ENCODE assay signal across 10 cellular contexts in the genomic region with DNA sequence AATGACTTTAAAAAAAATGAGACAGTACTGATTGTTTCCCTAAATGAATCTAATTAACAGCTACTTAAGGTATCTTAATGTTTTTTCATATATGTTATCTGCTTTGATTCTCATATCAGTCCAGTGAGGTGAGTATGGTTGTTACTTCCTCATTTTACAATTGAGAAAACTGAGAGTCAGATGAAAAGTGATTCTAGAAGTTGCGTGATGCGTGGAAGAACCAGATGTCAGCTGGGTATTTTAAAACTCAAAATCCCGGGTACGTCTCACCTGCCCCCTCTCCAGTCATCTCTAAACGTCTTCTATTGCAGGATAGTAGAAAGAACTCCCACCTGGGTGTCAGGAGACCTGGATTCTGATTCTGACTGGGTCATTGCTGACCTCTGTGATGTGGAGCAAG.
A peak's percentile ranks its signal among the peaks of the same experiment; 100 is the strongest.
DNase-seq lines count a peak whose midpoint lies in the region; ATAC-seq and TF ChIP-seq lines count a peak whose summit lies in the region.
"Had no signal": no experiment of that assay in that cellular context is flagged by ENCODE, and none has a peak within 500 bp of the region (broad histone marks: within the 10 kb centered on the region; RNA-seq: fewer than 3 reads in every experiment).

No MANE protein-coding gene starts in this region.

- peaks cover 0 to 36% (median 22%) of the 10 kb centered on the region in 11 experiments; a peak in 14 of 22 replicates for H3K36me3 ChIP-seq in BLaER1 treated with 17β-estradiol and CSF1 and Interleukin-3, amounts not matched to agents 10 nM and 100 nM
- no peaks in the 10 kb centered on the region for H3K36me3 ChIP-seq in A673 (ENCODE audit: insufficient read depth, low read length, poor library complexity, severe bottlenecking)
- H3K36me3 ChIP-seq: ovary had no signal

- peaks cover 31 to 61% (median 47%) of the 10 kb centered on the region in 10 experiments for H3K4me1 ChIP-seq in BLaER1 treated with 17β-estradiol and CSF1 and Interleukin-3, amounts not matched to agents 10 nM and 100 nM
- H3K4me1 ChIP-seq in A673 (ENCODE audit: insufficient read depth, low read length, poor library complexity, severe bottlenecking), result peaks cover 21% of the 10 kb centered on the region

- no peaks in the 10 kb centered on the region for H4K20me1 ChIP-seq in BLaER1 treated with 17β-estradiol and CSF1 and Interleukin-3, amounts not matched to agents 10 nM and 100 nM

- TF ChIP-seq CTCF in A673 (conservative IDR thresholded peaks at IDR 0.05; ENCODE audit: low read depth, low read length), result no peak

- CTCF ChIA-PET in A673 (lab: Charles Lee), result no interaction called here

- ATAC-seq in HG02763 (IDR thresholded peaks at IDR 0.05; ENCODE audit: unreplicated experiment) (peak; percentile 82), HG03575 (IDR thresholded peaks at IDR 0.05; ENCODE audit: extremely low read depth, insufficient number of reproducible peaks, low FRiP score, unreplicated experiment) (peak; percentile 91)

- H3K4me3 ChIP-seq in BLaER1 treated with 17β-estradiol and CSF1 and Interleukin-3, amounts not matched to agents 10 nM and 100 nM, result peak overlapping the region in 4 of 10 experiments; percentile 59 to 70 (median 64); a peak in 4 of 20 replicates
- H3K4me3 ChIP-seq in A673 (ENCODE audit: low read depth, low read length, poor library complexity, severe bottlenecking), result no peak overlapping the region
- H3K4me3 ChIP-seq: ovary had no signal

- no TSS peak for BruUV-seq in A673 (replicated peaks; lab: Mats Ljungman, UMichigan)

- peak overlapping the region; percentile 1 to 91 (median 80); a peak in 21 of 22 replicates for H3K4me2 ChIP-seq in BLaER1 treated with 17β-estradiol and CSF1 and Interleukin-3, amounts not matched to agents 10 nM and 100 nM

- H3K9me3 ChIP-seq in BLaER1 treated with 17β-estradiol and CSF1 and Interleukin-3, amounts not matched to agents 10 nM and 100 nM (replicated peaks in 1 of 11), result peaks cover 0 to 3% (median 0%) of the 10 kb centered on the region in 11 experiments; a peak in 2 of 22 replicates
- no peaks in the 10 kb centered on the region for H3K9me3 ChIP-seq in A673 (ENCODE audit: low read depth, low read length, poor library complexity, severe bottlenecking)
- H3K9me3 ChIP-seq: ovary had no signal

- peak overlapping the region in 1 of 11 experiments; percentile 19; a peak in 4 of 22 replicates for H3K9ac ChIP-seq in BLaER1 treated with 17β-estradiol and CSF1 and Interleukin-3, amounts not matched to agents 10 nM and 100 nM

- POLR2A ChIA-PET in A673 (lab: Charles Lee; ENCODE audit: low non-redundant PET), result interaction anchor here (0.6 kb wide), 1 partner anchor 89 kb away, joined by 4 read pairs; a partner anchor contains a TSS

- H3K27ac ChIP-seq in BLaER1 treated with 17β-estradiol and CSF1 and Interleukin-3, amounts not matched to agents 10 nM and 100 nM, result peak overlapping the region in 7 of 11 experiments; percentile 17 to 83 (median 76); a peak in 12 of 22 replicates
- H3K27ac ChIP-seq in A673 (ENCODE audit: low read depth, low read length, poor library complexity, severe bottlenecking), result no peak overlapping the region
- H3K27ac ChIP-seq: ovary, RWPE1 had no signal

- peak; percentile 29 for DNase-seq in GM19238 (ENCODE audit: insufficient read length, low spot score)
- no peak for DNase-seq in DMS53 treated with DMSO at 0.1 percent for 48 hours (lab: John Stamatoyannopoulos, UW; ENCODE audit: unreplicated experiment)
- DNase-seq in activated CD8-positive, alpha-beta memory T cell treated with anti-CD3 and anti-CD28 coated beads for 24 hours, result no peak
- no peak for DNase-seq in stimulated activated CD4-positive, alpha-beta T cell treated with anti-CD3 and anti-CD28 coated beads, Interleukin-12 subunit alpha, Interleukin-12 subunit beta, amount 100 ng/mL, for 4 hours
- DNase-seq in A673 (ENCODE audit: low spot score), result no peak
- DNase-seq: ovary had no signal

- H3K27me3 ChIP-seq in BLaER1 treated with 17β-estradiol and CSF1 and Interleukin-3, amounts not matched to agents 10 nM and 100 nM, result no peaks in the 10 kb centered on the region
- H3K27me3 ChIP-seq in A673 (replicated peaks; ENCODE audit: insufficient read depth, low read depth, low read length, poor library complexity), result no peaks in the 10 kb centered on the region
- H3K27me3 ChIP-seq: ovary had no signal

- intact Hi-C loops in A673 (cut with micrococcal nuclease; ENCODE audit: unreplicated experiment), result no loop called here
